8 cellular contexts compared by ENCODE assay signal in genomic region chr12:21657336-21658077, GRCh38. TPM values are rescaled to one million over a fixed set of nuclear protein-coding genes. Genes with fewer than 3 reads are reported as not detected.
A peak's percentile ranks its signal among the peaks of the same experiment; 100 is the strongest.
DNase-seq lines count a peak whose midpoint lies in the region; ATAC-seq and TF ChIP-seq lines count a peak whose summit lies in the region.

LDHB (minus strand) TSS chr12:21657842; CDS start chr12:21654671, 3,171 bp downstream.

- H3K27ac ChIP-seq in Peyer's patch (peak within 1 kb of the TSS; percentile 71 to 89 (median 87)), esophagus muscularis mucosa (replicated peaks in 1 of 4) (peak within 1 kb of the TSS; percentile 95 to 98 (median 95))

- H3K4me1 ChIP-seq in Peyer's patch: peaks cover 0 to 8% (median 0%) of the 10 kb centered on the region in 4 donors
- peaks cover 15 to 44% (median 33%) of the 10 kb centered on the region in 4 donors for H3K4me1 ChIP-seq in esophagus muscularis mucosa

- TF ChIP-seq POLR2A in Peyer's patch (IDR thresholded peaks at IDR 0.05) (peak; percentile 48 to 60), esophagus muscularis mucosa (IDR thresholded peaks at IDR 0.05; ENCODE audit: low read depth) (peak; percentile 79)

- H3K27me3 ChIP-seq in Peyer's patch (peaks cover 0 to 4% of the 10 kb centered on the region in 2 donors), esophagus muscularis mucosa (no peaks in the 10 kb centered on the region)

- H3K9me3 ChIP-seq in Peyer's patch: no peaks in the 10 kb centered on the region
- H3K9me3 ChIP-seq in esophagus muscularis mucosa: no peaks in the 10 kb centered on the region

- H3K4me3 ChIP-seq in Peyer's patch: peak within 1 kb of the TSS; percentile 58 to 77 (median 66)
- H3K4me3 ChIP-seq in esophagus muscularis mucosa: peak within 1 kb of the TSS; percentile 83 to 90 (median 88)

- in situ Hi-C loops in KBM-7 (cut with MboI; ENCODE audit: low pct_unique_long_range_greater_than_20kb, low sequenced_read_pairs): no loop called here

- no peak for TF ChIP-seq EP300 in esophagus muscularis mucosa (IDR thresholded peaks at IDR 0.05)

- no peaks in the 10 kb centered on the region for H3K9me3 Mint-ChIP-seq in naive B cell
- H3K9me3 Mint-ChIP-seq in stimulated activated memory B cell treated with anti-CD40 and anti-IgM and Interleukin-4, amounts not matched to agents 10 μg/mL and 1 μg/mL and 100 μg/mL, for 72 hours: no peaks in the 10 kb centered on the region

- H3K36me3 Mint-ChIP-seq in naive B cell: peaks cover 0 to 5% of the 10 kb centered on the region in 2 donors
- peaks cover 13% of the 10 kb centered on the region for H3K36me3 Mint-ChIP-seq in stimulated activated memory B cell treated with anti-CD40 and anti-IgM and Interleukin-4, amounts not matched to agents 10 μg/mL and 1 μg/mL and 100 μg/mL, for 72 hours

- peaks cover 0 to 7% (median 0%) of the 10 kb centered on the region in 3 donors for H3K27me3 Mint-ChIP-seq in naive B cell
- no peaks in the 10 kb centered on the region for H3K27me3 Mint-ChIP-seq in stimulated activated memory B cell treated with anti-CD40 and anti-IgM and Interleukin-4, amounts not matched to agents 10 μg/mL and 1 μg/mL and 100 μg/mL, for 72 hours

- H3K4me3 Mint-ChIP-seq in naive B cell: peak within 1 kb of the TSS; percentile 90 to 100 (median 99)
- peak within 1 kb of the TSS; percentile 94 for H3K4me3 Mint-ChIP-seq in stimulated activated memory B cell treated with anti-CD40 and anti-IgM and Interleukin-4, amounts not matched to agents 10 μg/mL and 1 μg/mL and 100 μg/mL, for 72 hours

- H3K27ac Mint-ChIP-seq in naive B cell: peak within 1 kb of the TSS; percentile 82 to 97 (median 93)
- peak within 1 kb of the TSS; percentile 90 for H3K27ac Mint-ChIP-seq in stimulated activated memory B cell treated with anti-CD40 and anti-IgM and Interleukin-4, amounts not matched to agents 10 μg/mL and 1 μg/mL and 100 μg/mL, for 72 hours

- TF ChIP-seq CTCF in Peyer's patch (IDR thresholded peaks at IDR 0.05) (no peak), esophagus muscularis mucosa (IDR thresholded peaks at IDR 0.05) (no peak)

- peak; percentile 82 for DNase-seq in DMS153 treated with DMSO at 0.1 percent for 48 hours (lab: John Stamatoyannopoulos, UW; ENCODE audit: unreplicated experiment)
- DNase-seq in KBM-7: peak; percentile 97
- peak; percentile 78 to 97 (median 97) for DNase-seq in Peyer's patch
- DNase-seq in activated T-cell treated with anti-CD3 and anti-CD28 coated beads, Interleukin-2, amount 50 U/mL, for 48 hours: peak; percentile 93 to 96
- peak; percentile 98 for DNase-seq in esophagus muscularis mucosa (ENCODE audit: extremely low spot score)
- DNase-seq in naive B cell: peak; percentile 74

- ATAC-seq in GM21576 (IDR thresholded peaks at IDR 0.05; ENCODE audit: unreplicated experiment): peak; percentile 95
- peak; percentile 88 for ATAC-seq in naive B cell (ENCODE audit: low read depth in 2 of 2)
- peak; percentile 98 for ATAC-seq in stimulated activated memory B cell treated with anti-CD40 and anti-IgM and Interleukin-4, amounts not matched to agents 10 μg/mL and 1 μg/mL and 100 μg/mL, for 72 hours

- WGBS in esophagus muscularis mucosa: under 1% methylated on average over 30 of the region's 41 CpGs

- intact Hi-C loops in esophagus muscularis mucosa (cut with DNase I): loop anchor here (5.0 kb wide), 1 partner anchor 155 kb away; the partner anchor contains the start of genes GOLT1B and RECQL

- peaks cover 0 to 5% (median 0%) of the 10 kb centered on the region in 3 donors for H3K36me3 ChIP-seq in Peyer's patch
- peaks cover 0 to 23% (median 17%) of the 10 kb centered on the region in 4 donors for H3K36me3 ChIP-seq in esophagus muscularis mucosa

- H3K4me1 Mint-ChIP-seq in naive B cell: peaks cover 18 to 39% (median 38%) of the 10 kb centered on the region in 3 donors
- H3K4me1 Mint-ChIP-seq in stimulated activated memory B cell treated with anti-CD40 and anti-IgM and Interleukin-4, amounts not matched to agents 10 μg/mL and 1 μg/mL and 100 μg/mL, for 72 hours: peaks cover 29% of the 10 kb centered on the region

RNA-seq across cellular contexts. Expression of gene LDHB, which starts in this region (rescaled TPM):
- total RNA-seq in Peyer's patch (100 to 1,000 TPM in 1 of 4 donors, 10 to 100 TPM in 3; 15.6 to 178 (median 25.1) TPM), esophagus muscularis mucosa (100 to 1,000 TPM; 299 to 433 (median 374) TPM)
- polyA plus RNA-seq in naive B cell (ENCODE audit: low read depth in 6 of 6): 100 to 1,000 TPM; 173 to 356 (median 296) TPM

Comparison
In these comparisons a context has a peak if more than half of its experiments do, and no peak if none do; other contexts are left out.
1. Peak in every context shown above with its lines: DNase-seq, ATAC-seq, H3K4me3 ChIP-seq and H3K27ac ChIP-seq.